In genomic region chr10:72273410-72274212, GRCh38 we compare ENCODE assay signal across 8 cellular contexts. TPM values are rescaled to one million over a fixed set of nuclear protein-coding genes. Genes with fewer than 3 reads are reported as not detected.
DNase-seq lines count a peak whose midpoint lies in the region; TF ChIP-seq lines count a peak whose summit lies in the region.

DDIT4 (plus strand) TSS chr10:72273924; CDS start chr10:72274217, 293 bp downstream.

- no peaks in the 10 kb centered on the region for H3K27me3 ChIP-seq in effector memory CD4-positive, alpha-beta T cell (replicated peaks; ENCODE audit: control insufficient read depth, insufficient read depth, low read length, poor library complexity, severe bottlenecking)

- no peak for TF ChIP-seq CTCF in GM20000 (IDR thresholded peaks at IDR 0.05; ENCODE audit: extremely low read depth, missing control alignments)

- CTCF ChIA-PET in activated CD8-positive, alpha-beta memory T cell treated with anti-CD3 and anti-CD28 coated beads for 36 hours (lab: Charles Lee), result interaction anchor here (0.6 to 5.5 kb wide), 14 partner anchors 9 to 225 kb away, joined by 3 to 54 read pairs (median 8); partner anchors contain the start of genes ANAPC16 and ASCC1

- H3K4me3 ChIP-seq in effector memory CD4-positive, alpha-beta T cell (ENCODE audit: insufficient read depth, low read depth, low read length, poor library complexity, severe bottlenecking), result peak within 1 kb of the TSS; percentile 93

- H3K36me3 ChIP-seq in effector memory CD4-positive, alpha-beta T cell (ENCODE audit: control insufficient read depth, insufficient read depth, low read length), result peaks cover 22% of the 10 kb centered on the region

- DNase-seq in CMK (ENCODE audit: low read depth) (peak; percentile 99), GM20000 (ENCODE audit: low spot score) (peak; percentile 97), HT-29 (ENCODE audit: low spot score) (peak; percentile 98), NOMO-1 (lab: John Stamatoyannopoulos, UW; ENCODE audit: unreplicated experiment in 2 of 2) (peak; percentile 98 to 99), medulla oblongata (ENCODE audit: extremely low spot score) (peak; percentile 99)
- DNase-seq in effector memory CD4-positive, alpha-beta T cell, result peak; percentile 96
- DNase-seq in stimulated activated CD8-positive, alpha-beta memory T cell treated with anti-CD3 and anti-CD28 coated beads, Interleukin-12 subunit alpha, Interleukin-12 subunit beta, amount 100 ng/mL, for 1 hour (ENCODE audit: low read depth), result peak; percentile 95

- no peaks in the 10 kb centered on the region for H3K9me3 ChIP-seq in effector memory CD4-positive, alpha-beta T cell (ENCODE audit: control insufficient read depth, low read length)

- H3K4me1 ChIP-seq in effector memory CD4-positive, alpha-beta T cell (ENCODE audit: control insufficient read depth, insufficient read depth, low read length, poor library complexity, severe bottlenecking), result peaks cover 36% of the 10 kb centered on the region

- POLR2A ChIA-PET in activated CD8-positive, alpha-beta memory T cell treated with anti-CD3 and anti-CD28 coated beads for 36 hours (lab: Charles Lee), result interaction anchor here (0.5 to 7.5 kb wide), 20 partner anchors 12 to 1483 kb away, joined by 3 to 125 read pairs (median 8); partner anchors contain the start of genes ANAPC16 and ASCC1

- H3K27ac ChIP-seq in effector memory CD4-positive, alpha-beta T cell (ENCODE audit: insufficient read depth, low read length, poor library complexity, severe bottlenecking), result peak within 1 kb of the TSS; percentile 92

RNA-seq across cellular contexts. Expression of gene DDIT4, which starts in this region (rescaled TPM):
- 88.4 and 107 TPM in 2 replicates for total RNA-seq in HT-29 (2014; rRNA removed; shearing (Covaris generic))
- 100 to 1,000 TPM; 391 to 421 TPM for total RNA-seq in activated CD8-positive, alpha-beta memory T cell treated with anti-CD3 and anti-CD28 coated beads for 36 hours

Comparison
In these comparisons a context has a peak if more than half of its experiments do, and no peak if none do; other contexts are left out.
1. Peak in every context shown above with its lines: DNase-seq, H3K4me3 ChIP-seq and H3K27ac ChIP-seq.